8 cellular contexts compared by ENCODE assay signal in the genomic region with DNA sequence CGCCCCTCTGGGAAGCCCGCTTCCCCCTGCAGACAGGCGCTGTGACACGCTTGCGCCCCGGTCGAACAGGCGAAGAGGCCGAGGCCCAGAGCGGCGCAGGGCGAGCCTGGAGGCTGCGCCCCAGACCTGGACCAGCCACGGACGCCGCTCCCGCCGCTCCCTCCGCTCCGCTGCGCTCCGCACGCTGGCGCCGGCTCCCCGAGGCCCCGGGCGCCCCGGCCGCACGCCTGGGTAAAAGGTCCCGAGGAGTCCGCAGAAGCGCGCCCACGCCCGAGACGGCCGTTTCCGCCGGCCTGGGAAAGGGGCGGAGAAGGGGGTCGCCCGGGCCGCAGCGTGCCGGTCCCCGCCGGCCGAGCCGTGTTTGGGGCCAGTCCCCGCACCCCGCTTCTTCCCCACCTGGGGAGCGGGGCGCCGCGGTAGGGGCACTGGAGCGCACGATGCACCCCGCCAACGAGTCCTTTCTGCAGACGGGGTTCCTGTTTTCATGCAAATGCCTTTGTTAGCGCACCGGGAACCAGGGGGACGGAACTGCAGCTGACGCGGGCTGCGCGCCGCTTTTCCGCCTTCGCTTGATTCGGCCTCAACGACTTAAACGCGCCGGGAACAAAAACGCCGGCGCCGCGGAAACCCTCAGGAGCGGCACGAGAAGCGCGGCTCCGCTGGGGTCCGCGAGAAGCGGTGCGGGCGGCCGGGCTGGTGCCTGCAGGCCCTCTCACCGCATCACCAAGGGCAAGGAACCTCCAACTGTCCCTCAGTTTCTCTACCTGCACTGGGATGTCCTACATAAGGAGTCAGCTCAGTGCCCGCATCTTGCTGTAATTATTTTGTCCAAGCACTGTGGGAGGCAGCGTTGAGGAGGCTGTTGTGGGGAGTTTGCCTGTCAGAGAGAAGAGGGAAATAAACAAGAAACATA.
DNase-seq lines count a peak whose midpoint lies in the region; TF ChIP-seq lines count a peak whose summit lies in the region.

No MANE protein-coding gene starts in this region.

- CTCF ChIA-PET in HEK293T (lab: Yijun Ruan, JAX): interaction anchor here (2.2 kb wide), 1 partner anchor 26 kb away, joined by 12 read pairs; no protein-coding TSS in a partner anchor

- TF ChIP-seq CTCF in GM12864 (IDR thresholded peaks at IDR 0.05; ENCODE audit: low read depth, low read length, missing control alignments) (no peak), fibroblast of the aortic adventitia (IDR thresholded peaks at IDR 0.05; ENCODE audit: insufficient read depth, low read length) (no peak), nephron (IDR thresholded peaks at IDR 0.05; ENCODE audit: unreplicated experiment in 3 of 3) (no peak)

- H3K9me3 Mint-ChIP-seq in IgD-negative memory B cell (no peaks in the 10 kb centered on the region), nephron (no peaks in the 10 kb centered on the region)

- H3K4me3 ChIP-seq in GM12864 (ENCODE audit: low read depth, low read length) (peak overlapping the region; percentile 60), fibroblast of the aortic adventitia (ENCODE audit: low read depth, low read length) (peak overlapping the region; percentile 59)

- POLR2A ChIA-PET in HEK293T (lab: Yijun Ruan, JAX): interaction anchor here (1.2 kb wide), 1 partner anchor 8 kb away, joined by 3 read pairs; no protein-coding TSS in a partner anchor

- H3K4me3 Mint-ChIP-seq in IgD-negative memory B cell (peak overlapping the region; percentile 80 to 98 (median 92)), nephron (peak overlapping the region; percentile 83 to 85 (median 84))

- H3K27me3 Mint-ChIP-seq in IgD-negative memory B cell: peaks cover 4% of the 10 kb centered on the region
- peaks cover 58% of the 10 kb centered on the region for H3K27me3 Mint-ChIP-seq in nephron (ENCODE audit: low read depth)

- DNase-seq in GM12864 (ENCODE audit: low read depth) (peak; percentile 51), fibroblast of the aortic adventitia (ENCODE audit: low read depth) (peak; percentile 55), HEK293T (ENCODE audit: extremely low spot score) (no peak), GOT3 (lab: John Stamatoyannopoulos, UW) (no peak), kidney glomerular epithelial cell (lab: John Stamatoyannopoulos, UW) (no peak)
- DNase-seq in activated CD4-positive, alpha-beta T cell treated with anti-CD3 and anti-CD28 coated beads, Interleukin-2, amount 50 U/mL, for 48 hours: peak; percentile 29 to 34

- H3K4me1 Mint-ChIP-seq in IgD-negative memory B cell: peaks cover 19 to 31% (median 21%) of the 10 kb centered on the region in 3 donors
- H3K4me1 Mint-ChIP-seq in nephron: peaks cover 11% of the 10 kb centered on the region

- peak overlapping the region; percentile 89 to 99 (median 91) for H3K27ac Mint-ChIP-seq in IgD-negative memory B cell
- H3K27ac Mint-ChIP-seq in nephron: no peak overlapping the region

- H3K36me3 Mint-ChIP-seq in IgD-negative memory B cell: no peaks in the 10 kb centered on the region
- no peaks in the 10 kb centered on the region for H3K36me3 Mint-ChIP-seq in nephron (ENCODE audit: low read depth)

TF ChIP-seq in HEK293T, 16 proteins besides CTCF, POLR2A, EP300 and RAD21:
- TF ChIP-seq FOXM1 (IDR thresholded peaks at IDR 0.05; ENCODE audit: borderline replicate concordance) (no peak), L3MBTL2 (conservative IDR thresholded peaks at IDR 0.05) (no peak), ZNF384 (IDR thresholded peaks at IDR 0.05) (no peak), SP1 (IDR thresholded peaks at IDR 0.05) (no peak), BHLHE40 (IDR thresholded peaks at IDR 0.05; ENCODE audit: borderline replicate concordance) (no peak), ELF4 (IDR thresholded peaks at IDR 0.05) (no peak), HDGF (IDR thresholded peaks at IDR 0.05; ENCODE audit: borderline replicate concordance) (no peak), SUZ12 (IDR thresholded peaks at IDR 0.05) (no peak), NFRKB (IDR thresholded peaks at IDR 0.05) (no peak), FOXK2 (IDR thresholded peaks at IDR 0.05) (no peak), CTBP1 (IDR thresholded peaks at IDR 0.05; ENCODE audit: borderline replicate concordance) (no peak), FOXA1 (IDR thresholded peaks at IDR 0.05) (no peak), TARDBP (IDR thresholded peaks at IDR 0.05) (no peak), LEF1 (IDR thresholded peaks at IDR 0.05; ENCODE audit: borderline replicate concordance) (no peak), ARNT (IDR thresholded peaks at IDR 0.05) (no peak)
- TF ChIP-seq, protein P1, sequence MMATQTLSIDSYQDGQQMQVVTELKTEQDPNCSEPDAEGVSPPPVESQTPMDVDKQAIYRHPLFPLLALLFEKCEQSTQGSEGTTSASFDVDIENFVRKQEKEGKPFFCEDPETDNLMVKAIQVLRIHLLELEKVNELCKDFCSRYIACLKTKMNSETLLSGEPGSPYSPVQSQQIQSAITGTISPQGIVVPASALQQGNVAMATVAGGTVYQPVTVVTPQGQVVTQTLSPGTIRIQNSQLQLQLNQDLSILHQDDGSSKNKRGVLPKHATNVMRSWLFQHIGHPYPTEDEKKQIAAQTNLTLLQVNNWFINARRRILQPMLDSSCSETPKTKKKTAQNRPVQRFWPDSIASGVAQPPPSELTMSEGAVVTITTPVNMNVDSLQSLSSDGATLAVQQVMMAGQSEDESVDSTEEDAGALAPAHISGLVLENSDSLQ (IDR thresholded peaks at IDR 0.05): no peak

Comparison
In these comparisons a context has a peak if more than half of its experiments do, and no peak if none do; other contexts are left out.
1. DNase-seq: peak in GM12864 (single experiment), activated CD4-positive, alpha-beta T cell treated with anti-CD3 and anti-CD28 coated beads, Interleukin-2, amount 50 U/mL, for 48 hours (2 of 2) and fibroblast of the aortic adventitia (single experiment); none in HEK293T (single experiment), GOT3 (single experiment) and kidney glomerular epithelial cell (single experiment).
2. H3K27ac Mint-ChIP-seq: peak in IgD-negative memory B cell (3 of 3); none in nephron (0 of 3).